ENCODE assay signal across 15 cellular contexts in genomic region chr17:73470369-73470768, GRCh38.
DNase-seq lines count a peak whose midpoint lies in the region; TF ChIP-seq lines count a peak whose summit lies in the region.
"Had no signal": no experiment of that assay in that cellular context is flagged by ENCODE, and none has a peak within 500 bp of the region (broad histone marks: within the 10 kb centered on the region; RNA-seq: fewer than 3 reads in every experiment).

No MANE protein-coding gene starts in this region.

- TF ChIP-seq CTCF in nephron progenitor cell (IDR thresholded peaks at IDR 0.05): no peak
- TF ChIP-seq CTCF in Peyer's patch (IDR thresholded peaks at IDR 0.05): no peak

- no peaks in the 10 kb centered on the region for H3K79me2 ChIP-seq in trophoblast cell (ENCODE audit: control insufficient read depth, insufficient read depth, low read length, poor library complexity)

- H3K27me3 ChIP-seq in trophoblast cell (ENCODE audit: insufficient read depth, low read length) (no peaks in the 10 kb centered on the region), Peyer's patch (no peaks in the 10 kb centered on the region)
- H3K27me3 ChIP-seq: BLaER1 had no signal

- H3K36me3 Mint-ChIP-seq in nephron progenitor cell (ENCODE audit: low read depth): peaks cover 19% of the 10 kb centered on the region
- H3K36me3 Mint-ChIP-seq: CD4-positive, CD25-positive, alpha-beta regulatory T cell had no signal

- H3K9ac ChIP-seq in trophoblast cell (ENCODE audit: low read length): no peak overlapping the region
- H3K9ac ChIP-seq: BLaER1 had no signal

- DNase-seq in NCI-H1436 (lab: John Stamatoyannopoulos, UW): peak; percentile 30
- DNase-seq in NCI-H1436 treated with DMSO at 0.1 percent for 48 hours (lab: John Stamatoyannopoulos, UW): no peak
- peak; percentile 75 for DNase-seq in NCI-H2227 treated with DMSO at 0.1 percent for 48 hours (lab: John Stamatoyannopoulos, UW)
- DNase-seq in nephron progenitor cell: no peak
- DNase-seq in trophoblast cell: no peak
- DNase-seq in NCI-H510A (lab: John Stamatoyannopoulos, UW): no peak
- no peak for DNase-seq in Peyer's patch
- DNase-seq in CD1c-positive myeloid dendritic cell (ENCODE audit: extremely low spot score): no peak
- DNase-seq: 8988T; AML-193; CD4-positive, CD25-positive, alpha-beta regulatory T cell; DMS53; GF-D8; HCEC 1CT had no signal

- no peak overlapping the region for H3K23ac ChIP-seq in trophoblast cell (ENCODE audit: low read length)

- no peak overlapping the region for H3K4me2 ChIP-seq in trophoblast cell (ENCODE audit: low read length)
- H3K4me2 ChIP-seq: BLaER1 had no signal

- no peak overlapping the region for H2BK120ac ChIP-seq in trophoblast cell (ENCODE audit: insufficient read depth, low read length, poor library complexity)

- H3K4me1 Mint-ChIP-seq in nephron progenitor cell: peaks cover 40% of the 10 kb centered on the region
- H3K4me1 Mint-ChIP-seq: CD4-positive, CD25-positive, alpha-beta regulatory T cell had no signal

- H3K4ac ChIP-seq in trophoblast cell (ENCODE audit: low read depth, low read length): no peak overlapping the region

- H3K9me3 ChIP-seq in trophoblast cell (ENCODE audit: insufficient read depth, low read depth, low read length): peaks cover 11% of the 10 kb centered on the region
- no peaks in the 10 kb centered on the region for H3K9me3 ChIP-seq in Peyer's patch

- no peak overlapping the region for H4K8ac ChIP-seq in trophoblast cell (ENCODE audit: low read depth, low read length)

- peaks cover 11% of the 10 kb centered on the region for H3K9me3 Mint-ChIP-seq in nephron progenitor cell

- no peak overlapping the region for H4K12ac ChIP-seq in trophoblast cell (ENCODE audit: low read depth, low read length)

- H3K36me3 ChIP-seq in trophoblast cell (ENCODE audit: control insufficient read depth in 1 of 2, insufficient read depth in 2 of 2, low read length in 2 of 2) (no peaks in the 10 kb centered on the region), Peyer's patch (no peaks in the 10 kb centered on the region)

- no peak overlapping the region for H2AFZ ChIP-seq in trophoblast cell (ENCODE audit: insufficient read depth, low read length, poor library complexity)

- H3K27ac ChIP-seq in trophoblast cell (ENCODE audit: low read depth, low read length) (no peak overlapping the region), Peyer's patch (no peak overlapping the region)
- H3K27ac ChIP-seq: BLaER1 had no signal

- no peak overlapping the region for H4K91ac ChIP-seq in trophoblast cell (ENCODE audit: low read depth, low read length)

- H3K14ac ChIP-seq in trophoblast cell (ENCODE audit: low read length): no peak overlapping the region

- peak overlapping the region; percentile 43 for H3K27ac Mint-ChIP-seq in nephron progenitor cell

- peaks cover 25% of the 10 kb centered on the region for H3K27me3 Mint-ChIP-seq in nephron progenitor cell (ENCODE audit: low read depth, poor library complexity)

- H3K79me1 ChIP-seq in trophoblast cell (ENCODE audit: low read length): no peaks in the 10 kb centered on the region

- H3K4me3 ChIP-seq in trophoblast cell (ENCODE audit: low read depth, low read length) (peak overlapping the region; percentile 41), Peyer's patch (no peak overlapping the region)
- H3K4me3 ChIP-seq: BLaER1 had no signal

- H2BK12ac ChIP-seq in trophoblast cell (ENCODE audit: low read length): no peak overlapping the region

- H3K18ac ChIP-seq in trophoblast cell (ENCODE audit: low read length): no peak overlapping the region

- no CpG with 5 or more reads among the region's 6 CpGs for WGBS in trophoblast cell (ENCODE audit: extremely low coverage, insufficient coverage, insufficient read length)

- no peak overlapping the region for H3K4me3 Mint-ChIP-seq in nephron progenitor cell
- H3K4me3 Mint-ChIP-seq: CD4-positive, CD25-positive, alpha-beta regulatory T cell had no signal

- H3K4me1 ChIP-seq in trophoblast cell (ENCODE audit: control insufficient read depth in 1 of 2, insufficient read depth in 2 of 2, low read length in 2 of 2): no peaks in the 10 kb centered on the region
- H3K4me1 ChIP-seq in Peyer's patch: peaks cover 0 to 5% (median 0%) of the 10 kb centered on the region in 4 donors

- H2AK5ac ChIP-seq in trophoblast cell (ENCODE audit: low read length): no peak overlapping the region

- TF ChIP-seq POLR2A in Peyer's patch (IDR thresholded peaks at IDR 0.05): no peak

- H2BK5ac ChIP-seq in trophoblast cell (ENCODE audit: low read depth, low read length, poor library complexity): no peak overlapping the region

Comparison
In these comparisons a context has a peak if more than half of its experiments do, and no peak if none do; other contexts are left out.
1. DNase-seq: peak in NCI-H1436 (single experiment) and NCI-H2227 treated with DMSO at 0.1 percent for 48 hours (single experiment); none in NCI-H1436 treated with DMSO at 0.1 percent for 48 hours (single experiment), nephron progenitor cell (single experiment), trophoblast cell (0 of 2), NCI-H510A (single experiment), Peyer's patch (0 of 3) and CD1c-positive myeloid dendritic cell (single experiment).